In genomic region chr16:89190150-89190958, GRCh38 we compare ENCODE assay signal across 1 cellular context.
A peak's percentile ranks its signal among the peaks of the same experiment; 100 is the strongest.
TF ChIP-seq lines count a peak whose summit lies in the region.

No MANE protein-coding gene starts in this region.

TF ChIP-seq in HepG2, 621 proteins besides CTCF, POLR2A, EP300 and RAD21 (continued from another document):
- TF ChIP-seq TFDP1 (CRISPR knock-in tag; IDR thresholded peaks at IDR 0.05; ENCODE audit: borderline replicate concordance) (0 out of 2 replicates have a peak, but pooled peaks have one; percentile 16), ZNF598 (CRISPR knock-in tag; IDR thresholded peaks at IDR 0.05; ENCODE audit: borderline replicate concordance) (no peak), HIC2 (CRISPR knock-in tag; IDR thresholded peaks at IDR 0.05; ENCODE audit: low read depth) (0 out of 2 replicates have a peak, but pooled peaks have one; percentile 41), ESRRA (CRISPR knock-in tag; IDR thresholded peaks at IDR 0.05; ENCODE audit: low read depth) (0 out of 2 replicates have a peak, but pooled peaks have one; percentile 25), ZNF891 (CRISPR knock-in tag; IDR thresholded peaks at IDR 0.05) (no peak), ZNF567 (CRISPR knock-in tag; IDR thresholded peaks at IDR 0.05; ENCODE audit: borderline replicate concordance) (no peak), ZNF747 (CRISPR knock-in tag; IDR thresholded peaks at IDR 0.05; ENCODE audit: borderline replicate concordance) (0 out of 2 replicates have a peak, but pooled peaks have one; percentile 53), NR2F1 (CRISPR knock-in tag; IDR thresholded peaks at IDR 0.05) (no peak), ZBTB42 (CRISPR knock-in tag; IDR thresholded peaks at IDR 0.05) (0 out of 2 replicates have a peak, but pooled peaks have one; percentile 48), RARG (CRISPR knock-in tag; IDR thresholded peaks at IDR 0.05; ENCODE audit: low read depth) (no peak), AKAP8 (CRISPR knock-in tag; IDR thresholded peaks at IDR 0.05) (peak; percentile 52; the same call in 1 of the 2 replicates), PAXIP1 (CRISPR knock-in tag; conservative IDR thresholded peaks at IDR 0.05) (peak; percentile 20; the same call in 1 of the 2 replicates), ZNF792 (CRISPR knock-in tag; IDR thresholded peaks at IDR 0.05) (no peak), TGIF2 (CRISPR knock-in tag; IDR thresholded peaks at IDR 0.05) (no peak), RXRA (CRISPR knock-in tag; IDR thresholded peaks at IDR 0.05) (0 out of 2 replicates have a peak, but pooled peaks have one; percentile 34), KAT7 (CRISPR knock-in tag; IDR thresholded peaks at IDR 0.05; ENCODE audit: borderline replicate concordance) (0 out of 2 replicates have a peak, but pooled peaks have one; percentile 13), ZNF746 (CRISPR knock-in tag; IDR thresholded peaks at IDR 0.05) (0 out of 2 replicates have a peak, but pooled peaks have one; percentile 11), IKZF4 (CRISPR knock-in tag; IDR thresholded peaks at IDR 0.05; ENCODE audit: borderline replicate concordance, low read depth, not compliant biosample characterization) (peak; percentile 52), ZNF235 (CRISPR knock-in tag; IDR thresholded peaks at IDR 0.05; ENCODE audit: borderline replicate concordance) (no peak), SKI (IDR thresholded peaks at IDR 0.05; ENCODE audit: partially characterized antibody) (no peak), ATAD3A (CRISPR knock-in tag; IDR thresholded peaks at IDR 0.05) (peak; percentile 66; the same call in 1 of the 2 replicates), ZFP36L2 (CRISPR knock-in tag; IDR thresholded peaks at IDR 0.05) (no peak), SPEN (CRISPR knock-in tag; IDR thresholded peaks at IDR 0.05; ENCODE audit: low read depth) (0 out of 2 replicates have a peak, but pooled peaks have one; percentile 61), HNRNPL (IDR thresholded peaks at IDR 0.05; ENCODE audit: low read depth, low read length) (peak; percentile 69; the same call in 1 of the 2 replicates), JARID2 (CRISPR knock-in tag; IDR thresholded peaks at IDR 0.05; ENCODE audit: insufficient replicate concordance) (no peak), NPAS2 (CRISPR knock-in tag; IDR thresholded peaks at IDR 0.05; ENCODE audit: borderline replicate concordance) (no peak)
- TF ChIP-seq, protein P1, sequence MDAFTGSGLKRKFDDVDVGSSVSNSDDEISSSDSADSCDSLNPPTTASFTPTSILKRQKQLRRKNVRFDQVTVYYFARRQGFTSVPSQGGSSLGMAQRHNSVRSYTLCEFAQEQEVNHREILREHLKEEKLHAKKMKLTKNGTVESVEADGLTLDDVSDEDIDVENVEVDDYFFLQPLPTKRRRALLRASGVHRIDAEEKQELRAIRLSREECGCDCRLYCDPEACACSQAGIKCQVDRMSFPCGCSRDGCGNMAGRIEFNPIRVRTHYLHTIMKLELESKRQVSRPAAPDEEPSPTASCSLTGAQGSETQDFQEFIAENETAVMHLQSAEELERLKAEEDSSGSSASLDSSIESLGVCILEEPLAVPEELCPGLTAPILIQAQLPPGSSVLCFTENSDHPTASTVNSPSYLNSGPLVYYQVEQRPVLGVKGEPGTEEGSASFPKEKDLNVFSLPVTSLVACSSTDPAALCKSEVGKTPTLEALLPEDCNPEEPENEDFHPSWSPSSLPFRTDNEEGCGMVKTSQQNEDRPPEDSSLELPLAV (CRISPR knock-in tag; conservative IDR thresholded peaks at IDR 0.05; ENCODE audit: low read depth): no peak
- TF ChIP-seq, protein P2, sequence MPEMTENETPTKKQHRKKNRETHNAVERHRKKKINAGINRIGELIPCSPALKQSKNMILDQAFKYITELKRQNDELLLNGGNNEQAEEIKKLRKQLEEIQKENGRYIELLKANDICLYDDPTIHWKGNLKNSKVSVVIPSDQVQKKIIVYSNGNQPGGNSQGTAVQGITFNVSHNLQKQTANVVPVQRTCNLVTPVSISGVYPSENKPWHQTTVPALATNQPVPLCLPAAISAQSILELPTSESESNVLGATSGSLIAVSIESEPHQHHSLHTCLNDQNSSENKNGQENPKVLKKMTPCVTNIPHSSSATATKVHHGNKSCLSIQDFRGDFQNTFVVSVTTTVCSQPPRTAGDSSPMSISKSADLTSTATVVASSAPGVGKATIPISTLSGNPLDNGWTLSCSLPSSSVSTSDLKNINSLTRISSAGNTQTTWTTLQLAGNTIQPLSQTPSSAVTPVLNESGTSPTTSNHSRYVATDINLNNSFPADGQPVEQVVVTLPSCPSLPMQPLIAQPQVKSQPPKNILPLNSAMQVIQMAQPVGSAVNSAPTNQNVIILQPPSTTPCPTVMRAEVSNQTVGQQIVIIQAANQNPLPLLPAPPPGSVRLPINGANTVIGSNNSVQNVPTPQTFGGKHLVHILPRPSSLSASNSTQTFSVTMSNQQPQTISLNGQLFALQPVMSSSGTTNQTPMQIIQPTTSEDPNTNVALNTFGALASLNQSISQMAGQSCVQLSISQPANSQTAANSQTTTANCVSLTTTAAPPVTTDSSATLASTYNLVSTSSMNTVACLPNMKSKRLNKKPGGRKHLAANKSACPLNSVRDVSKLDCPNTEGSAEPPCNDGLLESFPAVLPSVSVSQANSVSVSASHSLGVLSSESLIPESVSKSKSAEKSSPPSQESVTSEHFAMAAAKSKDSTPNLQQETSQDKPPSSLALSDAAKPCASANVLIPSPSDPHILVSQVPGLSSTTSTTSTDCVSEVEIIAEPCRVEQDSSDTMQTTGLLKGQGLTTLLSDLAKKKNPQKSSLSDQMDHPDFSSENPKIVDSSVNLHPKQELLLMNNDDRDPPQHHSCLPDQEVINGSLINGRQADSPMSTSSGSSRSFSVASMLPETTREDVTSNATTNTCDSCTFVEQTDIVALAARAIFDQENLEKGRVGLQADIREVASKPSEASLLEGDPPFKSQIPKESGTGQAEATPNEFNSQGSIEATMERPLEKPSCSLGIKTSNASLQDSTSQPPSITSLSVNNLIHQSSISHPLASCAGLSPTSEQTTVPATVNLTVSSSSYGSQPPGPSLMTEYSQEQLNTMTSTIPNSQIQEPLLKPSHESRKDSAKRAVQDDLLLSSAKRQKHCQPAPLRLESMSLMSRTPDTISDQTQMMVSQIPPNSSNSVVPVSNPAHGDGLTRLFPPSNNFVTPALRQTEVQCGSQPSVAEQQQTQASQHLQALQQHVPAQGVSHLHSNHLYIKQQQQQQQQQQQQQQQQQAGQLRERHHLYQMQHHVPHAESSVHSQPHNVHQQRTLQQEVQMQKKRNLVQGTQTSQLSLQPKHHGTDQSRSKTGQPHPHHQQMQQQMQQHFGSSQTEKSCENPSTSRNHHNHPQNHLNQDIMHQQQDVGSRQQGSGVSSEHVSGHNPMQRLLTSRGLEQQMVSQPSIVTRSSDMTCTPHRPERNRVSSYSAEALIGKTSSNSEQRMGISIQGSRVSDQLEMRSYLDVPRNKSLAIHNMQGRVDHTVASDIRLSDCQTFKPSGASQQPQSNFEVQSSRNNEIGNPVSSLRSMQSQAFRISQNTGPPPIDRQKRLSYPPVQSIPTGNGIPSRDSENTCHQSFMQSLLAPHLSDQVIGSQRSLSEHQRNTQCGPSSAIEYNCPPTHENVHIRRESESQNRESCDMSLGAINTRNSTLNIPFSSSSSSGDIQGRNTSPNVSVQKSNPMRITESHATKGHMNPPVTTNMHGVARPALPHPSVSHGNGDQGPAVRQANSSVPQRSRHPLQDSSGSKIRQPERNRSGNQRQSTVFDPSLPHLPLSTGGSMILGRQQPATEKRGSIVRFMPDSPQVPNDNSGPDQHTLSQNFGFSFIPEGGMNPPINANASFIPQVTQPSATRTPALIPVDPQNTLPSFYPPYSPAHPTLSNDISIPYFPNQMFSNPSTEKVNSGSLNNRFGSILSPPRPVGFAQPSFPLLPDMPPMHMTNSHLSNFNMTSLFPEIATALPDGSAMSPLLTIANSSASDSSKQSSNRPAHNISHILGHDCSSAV (CRISPR knock-in tag; IDR thresholded peaks at IDR 0.05; ENCODE audit: borderline replicate concordance): 0 out of 2 replicates have a peak, but pooled peaks have one; percentile 40
- TF ChIP-seq, protein P3, sequence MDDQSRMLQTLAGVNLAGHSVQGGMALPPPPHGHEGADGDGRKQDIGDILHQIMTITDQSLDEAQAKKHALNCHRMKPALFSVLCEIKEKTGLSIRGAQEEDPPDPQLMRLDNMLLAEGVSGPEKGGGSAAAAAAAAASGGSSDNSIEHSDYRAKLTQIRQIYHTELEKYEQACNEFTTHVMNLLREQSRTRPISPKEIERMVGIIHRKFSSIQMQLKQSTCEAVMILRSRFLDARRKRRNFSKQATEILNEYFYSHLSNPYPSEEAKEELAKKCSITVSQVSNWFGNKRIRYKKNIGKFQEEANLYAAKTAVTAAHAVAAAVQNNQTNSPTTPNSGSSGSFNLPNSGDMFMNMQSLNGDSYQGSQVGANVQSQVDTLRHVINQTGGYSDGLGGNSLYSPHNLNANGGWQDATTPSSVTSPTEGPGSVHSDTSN (CRISPR knock-in tag; IDR thresholded peaks at IDR 0.05; ENCODE audit: borderline replicate concordance): no peak
- TF ChIP-seq, protein P4, sequence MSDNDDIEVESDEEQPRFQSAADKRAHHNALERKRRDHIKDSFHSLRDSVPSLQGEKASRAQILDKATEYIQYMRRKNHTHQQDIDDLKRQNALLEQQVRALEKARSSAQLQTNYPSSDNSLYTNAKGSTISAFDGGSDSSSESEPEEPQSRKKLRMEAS (IDR thresholded peaks at IDR 0.05): peak; percentile 54; the same call in 1 of the 2 replicates
- TF ChIP-seq, protein P5, sequence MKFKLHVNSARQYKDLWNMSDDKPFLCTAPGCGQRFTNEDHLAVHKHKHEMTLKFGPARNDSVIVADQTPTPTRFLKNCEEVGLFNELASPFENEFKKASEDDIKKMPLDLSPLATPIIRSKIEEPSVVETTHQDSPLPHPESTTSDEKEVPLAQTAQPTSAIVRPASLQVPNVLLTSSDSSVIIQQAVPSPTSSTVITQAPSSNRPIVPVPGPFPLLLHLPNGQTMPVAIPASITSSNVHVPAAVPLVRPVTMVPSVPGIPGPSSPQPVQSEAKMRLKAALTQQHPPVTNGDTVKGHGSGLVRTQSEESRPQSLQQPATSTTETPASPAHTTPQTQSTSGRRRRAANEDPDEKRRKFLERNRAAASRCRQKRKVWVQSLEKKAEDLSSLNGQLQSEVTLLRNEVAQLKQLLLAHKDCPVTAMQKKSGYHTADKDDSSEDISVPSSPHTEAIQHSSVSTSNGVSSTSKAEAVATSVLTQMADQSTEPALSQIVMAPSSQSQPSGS (CRISPR knock-in tag; IDR thresholded peaks at IDR 0.05): no peak
